In the genomic region with DNA sequence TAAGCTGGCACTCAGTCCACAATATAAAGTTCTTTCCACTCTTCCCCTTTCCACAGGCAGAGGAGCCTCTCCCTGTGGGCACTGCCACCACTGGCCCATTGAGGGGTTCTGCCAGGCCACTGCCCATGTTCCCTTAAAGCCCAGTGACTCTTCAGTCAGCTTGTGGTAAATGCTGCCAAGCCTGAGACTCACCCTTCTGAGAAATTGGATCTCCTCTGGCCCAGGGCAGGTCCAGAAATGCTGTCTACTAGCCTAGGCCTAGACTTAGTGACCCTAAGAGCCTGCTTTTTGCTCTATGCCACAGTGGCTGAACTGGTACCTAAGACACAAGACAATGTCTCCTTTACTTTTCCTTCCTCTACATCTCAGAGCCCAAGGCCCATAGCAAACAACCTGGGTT, we compare ENCODE assay signal across 22 cellular contexts.
DNase-seq lines count a peak whose midpoint lies in the region; ATAC-seq, FAIRE-seq and TF ChIP-seq lines count a peak whose summit lies in the region.
"Had no signal": no experiment of that assay in that cellular context is flagged by ENCODE, and none has a peak within 500 bp of the region (broad histone marks: within the 10 kb centered on the region; RNA-seq: fewer than 3 reads in every experiment).

No MANE protein-coding gene starts in this region.

- ATAC-seq in GM19467 (IDR thresholded peaks at IDR 0.05; ENCODE audit: unreplicated experiment), result no peak
- ATAC-seq: A549 had no signal

- H2BK15ac ChIP-seq in H9 (ENCODE audit: low read depth, low read length), result no peak overlapping the region
- no peak overlapping the region for H2BK15ac ChIP-seq in neuronal stem cell (ENCODE audit: low read length)

- no peak for FAIRE-seq in small intestine (lab: Jason Lieb, UNC)
- FAIRE-seq: A549, GM12892, GM18507, HTR-8/SVneo had no signal

- dilution Hi-C loops in mammary epithelial cell (cut with HindIII; ENCODE audit: low sequenced_read_pairs), result no loop called here

- H4K20me1 ChIP-seq in mammary epithelial cell (ENCODE audit: insufficient read depth, low read length) (no peaks in the 10 kb centered on the region), H9 (ENCODE audit: control insufficient read depth, insufficient read depth, insufficient read length) (no peaks in the 10 kb centered on the region)

- H3K9ac ChIP-seq in mammary epithelial cell (ENCODE audit: insufficient read depth, low read length) (no peak overlapping the region), H9 (ENCODE audit: extremely low read depth, insufficient read length, low read length) (no peak overlapping the region), neuronal stem cell (ENCODE audit: low read depth, low read length, poor library complexity) (no peak overlapping the region)

- no peak for TF ChIP-seq CTCF in mammary epithelial cell (conservative IDR thresholded peaks at IDR 0.05 in 1 of 2, IDR thresholded peaks at IDR 0.05 in 1 of 2; ENCODE audit: extremely low read depth in 1 of 2, insufficient read depth in 1 of 2, low read depth in 1 of 2, low read length in 2 of 2)
- TF ChIP-seq CTCF in MCF 10A (IDR thresholded peaks at IDR 0.05; ENCODE audit: unreplicated experiment), result no peak
- TF ChIP-seq CTCF in H9 (conservative IDR thresholded peaks at IDR 0.05), result no peak
- no peak for TF ChIP-seq CTCF in thyroid gland (IDR thresholded peaks at IDR 0.05)

- no peak overlapping the region for H2AFZ ChIP-seq in mammary epithelial cell (ENCODE audit: low read depth, low read length)
- H2AFZ ChIP-seq in H9 (ENCODE audit: low read length), result no peak overlapping the region
- no peak overlapping the region for H2AFZ ChIP-seq in neuronal stem cell (ENCODE audit: low read length)

- no peak overlapping the region for H3K23ac ChIP-seq in H9 (ENCODE audit: insufficient read length, low read depth, low read length)
- H3K23ac ChIP-seq in neuronal stem cell (ENCODE audit: low read depth, low read length, poor library complexity), result no peak overlapping the region

- H3K27me3 ChIP-seq in mammary epithelial cell (ENCODE audit: insufficient read depth, low read length) (no peaks in the 10 kb centered on the region), H9 (ENCODE audit: insufficient read depth, low read length) (no peaks in the 10 kb centered on the region), neuronal stem cell (ENCODE audit: control insufficient read depth in 3 of 3, insufficient read depth in 3 of 3, low read depth in 1 of 3, low read length in 3 of 3) (no peaks in the 10 kb centered on the region), thyroid gland (no peaks in the 10 kb centered on the region), small intestine (ENCODE audit: control insufficient read depth in 2 of 2, insufficient read depth in 2 of 2, low read length in 2 of 2) (no peaks in the 10 kb centered on the region)

- H3K27ac Mint-ChIP-seq in MCF 10A (ENCODE audit: low read depth, unreplicated experiment) (no peak overlapping the region), H9 (0 out of 7 replicates have a peak overlapping the region, but pooled peaks of 1 of the 3 experiments have one; percentile 17)
- H3K27ac Mint-ChIP-seq: CD4-positive, alpha-beta T cell had no signal

- H3K4me3 ChIP-seq in mammary epithelial cell (replicated peaks in 1 of 3; ENCODE audit: insufficient read depth in 1 of 3, low read depth in 2 of 3, low read length in 3 of 3) (no peak overlapping the region), neuronal stem cell (ENCODE audit: low read length in 2 of 2) (no peak overlapping the region), thyroid gland (replicated peaks in 1 of 3) (no peak overlapping the region), small intestine (ENCODE audit: low read depth in 1 of 2, low read length in 2 of 2) (no peak overlapping the region)
- H3K4me3 ChIP-seq: A549 had no signal

- no peak overlapping the region for H3K56ac ChIP-seq in H9 (ENCODE audit: insufficient read length, low read depth, low read length)

- H3K14ac ChIP-seq in H9 (ENCODE audit: insufficient read depth, low read length) (no peak overlapping the region), neuronal stem cell (ENCODE audit: low read length) (no peak overlapping the region)

- no peak overlapping the region for H3T11ph ChIP-seq in H9 (ENCODE audit: low read length)

- H3K79me1 ChIP-seq in H9 (ENCODE audit: insufficient read depth, low read depth, low read length, poor library complexity, severe bottlenecking), result no peaks in the 10 kb centered on the region
- no peaks in the 10 kb centered on the region for H3K79me1 ChIP-seq in neuronal stem cell (ENCODE audit: low read depth, low read length)

- H2BK5ac ChIP-seq in H9 (ENCODE audit: insufficient read length, low read length), result no peak overlapping the region
- no peak overlapping the region for H2BK5ac ChIP-seq in neuronal stem cell (ENCODE audit: low read length)

- in situ Hi-C loops in mammary epithelial cell (cut with MboI; ENCODE audit: low sequenced_read_pairs in 2 of 2), result no loop called here

- DNase-seq in mammary epithelial cell (peak; percentile 8), MCF 10A (ENCODE audit: unreplicated experiment) (no peak), H9 (no peak), neuronal stem cell (ENCODE audit: low spot score) (no peak), thyroid gland (no peak), small intestine (no peak)
- DNase-seq: AML-193; Caco-2; CD4-positive, alpha-beta T cell; DMS153; DMS79; GDM1; GOT3; H7; IMR-90 had no signal

- TF ChIP-seq POLR2A in thyroid gland (IDR thresholded peaks at IDR 0.05), result no peak

- H3K36me3 Mint-ChIP-seq in MCF 10A (ENCODE audit: insufficient read depth, unreplicated experiment) (peaks cover 10% of the 10 kb centered on the region), H9 (ENCODE audit: insufficient read depth in 1 of 3, low read depth in 3 of 3) (no peaks in the 10 kb centered on the region)

- H3K4me1 ChIP-seq in mammary epithelial cell (ENCODE audit: insufficient read depth, low read length) (peaks cover 8% of the 10 kb centered on the region), H9 (ENCODE audit: insufficient read depth, low read length) (no peaks in the 10 kb centered on the region), neuronal stem cell (ENCODE audit: control insufficient read depth in 2 of 2, insufficient read depth in 1 of 2, low read depth in 1 of 2, low read length in 2 of 2) (peaks cover 0 to 3% of the 10 kb centered on the region in 2 donors), thyroid gland (peaks cover 23 to 34% of the 10 kb centered on the region in 2 donors), small intestine (ENCODE audit: control insufficient read depth in 2 of 2, insufficient read depth in 1 of 2, low read depth in 1 of 2, low read length in 1 of 2) (no peaks in the 10 kb centered on the region)
- H3K4me1 ChIP-seq: Caco-2 had no signal

- BruUV-seq in mammary epithelial cell (replicated peaks; lab: Mats Ljungman, UMichigan), result no TSS peak
- BruUV-seq in MCF 10A (replicated peaks; lab: Mats Ljungman, UMichigan), result no TSS peak

- H3K9me3 ChIP-seq in mammary epithelial cell (replicated peaks; ENCODE audit: insufficient read depth, low read length) (no peaks in the 10 kb centered on the region), H9 (ENCODE audit: control insufficient read depth, low read depth, low read length) (no peaks in the 10 kb centered on the region), neuronal stem cell (replicated peaks in 1 of 2; ENCODE audit: control insufficient read depth in 2 of 2, insufficient read depth in 1 of 2, low read depth in 1 of 2, low read length in 2 of 2) (no peaks in the 10 kb centered on the region), thyroid gland (no peaks in the 10 kb centered on the region), small intestine (ENCODE audit: control insufficient read depth, low read depth) (no peaks in the 10 kb centered on the region)
- H3K9me3 ChIP-seq: A549, Caco-2 had no signal

- no peaks in the 10 kb centered on the region for H3K36me3 ChIP-seq in mammary epithelial cell (ENCODE audit: insufficient read depth, low read length)
- H3K36me3 ChIP-seq in neuronal stem cell (replicated peaks in 1 of 2; ENCODE audit: control insufficient read depth in 2 of 2, insufficient read depth in 2 of 2, low read length in 2 of 2), result no peaks in the 10 kb centered on the region
- no peaks in the 10 kb centered on the region for H3K36me3 ChIP-seq in thyroid gland
- H3K36me3 ChIP-seq in small intestine (ENCODE audit: control insufficient read depth in 2 of 2, insufficient read depth in 2 of 2, low read length in 2 of 2), result no peaks in the 10 kb centered on the region

- no peak overlapping the region for H2BK120ac ChIP-seq in H9 (ENCODE audit: low read depth, low read length, poor library complexity, severe bottlenecking)
- H2BK120ac ChIP-seq in neuronal stem cell (ENCODE audit: low read depth, low read length), result no peak overlapping the region

- H3K18ac ChIP-seq in H9 (ENCODE audit: insufficient read length, low read depth, low read length) (no peak overlapping the region), neuronal stem cell (ENCODE audit: low read length) (peak overlapping the region; percentile 30)

- no peak overlapping the region for H4K5ac ChIP-seq in H9 (ENCODE audit: insufficient read length, low read depth, low read length)

- intact Hi-C loops in mammary epithelial cell (cut with micrococcal nuclease), result no loop called here
- intact Hi-C loops in MCF 10A (cut with micrococcal nuclease), result no loop called here
- intact Hi-C loops in thyroid gland (cut with DNase I), result no loop called here

- H3K9me3 Mint-ChIP-seq in MCF 10A (ENCODE audit: unreplicated experiment) (peaks cover 18% of the 10 kb centered on the region), H9 (peaks cover 0 to 3% of the 10 kb centered on the region in 2 experiments; a peak in 2 of 5 replicates)

- H3K4me1 Mint-ChIP-seq in MCF 10A (ENCODE audit: insufficient read depth, unreplicated experiment) (peaks cover 7% of the 10 kb centered on the region), H9 (no peaks in the 10 kb centered on the region)

- H3K4ac ChIP-seq in H9 (ENCODE audit: low read depth, low read length) (no peak overlapping the region), neuronal stem cell (ENCODE audit: low read length) (no peak overlapping the region)

- H4K91ac ChIP-seq in H9 (ENCODE audit: insufficient read length, low read depth, low read length) (peak overlapping the region; percentile 49), neuronal stem cell (ENCODE audit: low read depth, low read length, poor library complexity) (no peak overlapping the region)

- POLR2A ChIA-PET in MCF 10A (lab: Yijun Ruan, JAX), result no interaction called here

- no peak overlapping the region for H2BK12ac ChIP-seq in H9 (ENCODE audit: insufficient read length, low read depth, low read length)
- H2BK12ac ChIP-seq in neuronal stem cell (ENCODE audit: low read length), result no peak overlapping the region

- H3K27ac ChIP-seq in mammary epithelial cell (ENCODE audit: insufficient read depth, low read depth, low read length), result no peak overlapping the region
- no peak overlapping the region for H3K27ac ChIP-seq in H9 (ENCODE audit: insufficient read length, low read depth, low read length)
- no peak overlapping the region for H3K27ac ChIP-seq in neuronal stem cell (replicated peaks; ENCODE audit: low read length)
- peak overlapping the region; percentile 11 to 68 (median 59) for H3K27ac ChIP-seq in thyroid gland
- H3K27ac ChIP-seq in small intestine (ENCODE audit: low read depth in 1 of 2, low read length in 1 of 2), result no peak overlapping the region
- H3K27ac ChIP-seq: 22Rv1, C4-2B had no signal

- CTCF ChIA-PET in mammary epithelial cell (lab: Charles Lee; ENCODE audit: low non-redundant PET) (no interaction called here), MCF 10A (lab: Yijun Ruan, JAX) (no interaction called here)

- no peak overlapping the region for H3K4me2 ChIP-seq in mammary epithelial cell (ENCODE audit: insufficient read depth, low read depth, low read length)
- H3K4me2 ChIP-seq in H9 (ENCODE audit: insufficient read depth, insufficient read length, low read length), result no peak overlapping the region
- H3K4me2 ChIP-seq in neuronal stem cell (ENCODE audit: insufficient read depth, low read length, poor library complexity, severe bottlenecking), result no peak overlapping the region
- H3K4me2 ChIP-seq: A549 had no signal

- H3K27me3 Mint-ChIP-seq in MCF 10A (ENCODE audit: insufficient read depth, unreplicated experiment) (no peaks in the 10 kb centered on the region), H9 (ENCODE audit: low read depth) (no peaks in the 10 kb centered on the region)
- H3K27me3 Mint-ChIP-seq: CD4-positive, alpha-beta T cell had no signal

- H4K8ac ChIP-seq in H9 (replicated peaks; ENCODE audit: insufficient read length, low read depth, low read length), result no peak overlapping the region
- H4K8ac ChIP-seq in neuronal stem cell (ENCODE audit: low read depth, low read length), result no peak overlapping the region

- no peaks in the 10 kb centered on the region for H3K23me2 ChIP-seq in H9 (ENCODE audit: insufficient read length, low read depth, low read length, poor library complexity, severe bottlenecking)

- no peak overlapping the region for H2AK5ac ChIP-seq in H9 (ENCODE audit: insufficient read length, low read length)
- H2AK5ac ChIP-seq in neuronal stem cell (ENCODE audit: low read depth, low read length), result no peak overlapping the region

- H3K79me2 ChIP-seq in mammary epithelial cell (ENCODE audit: insufficient read depth, low read length), result peaks cover 3% of the 10 kb centered on the region
- no peaks in the 10 kb centered on the region for H3K79me2 ChIP-seq in H9 (ENCODE audit: insufficient read depth, low read length)

- H3K4me3 Mint-ChIP-seq in MCF 10A (ENCODE audit: unreplicated experiment) (no peak overlapping the region), H9 (no peak overlapping the region)
- H3K4me3 Mint-ChIP-seq: CD4-positive, alpha-beta T cell had no signal

- H2BK20ac ChIP-seq in H9 (ENCODE audit: low read depth, low read length, poor library complexity, severe bottlenecking), result no peak overlapping the region

Comparison
In these comparisons a context has a peak if more than half of its experiments do, and no peak if none do; other contexts are left out.
1. H3K27ac ChIP-seq: peak in thyroid gland (3 of 3); none in mammary epithelial cell (single experiment), H9 (single experiment), neuronal stem cell (single experiment) and small intestine (0 of 2).